In the genomic region with DNA sequence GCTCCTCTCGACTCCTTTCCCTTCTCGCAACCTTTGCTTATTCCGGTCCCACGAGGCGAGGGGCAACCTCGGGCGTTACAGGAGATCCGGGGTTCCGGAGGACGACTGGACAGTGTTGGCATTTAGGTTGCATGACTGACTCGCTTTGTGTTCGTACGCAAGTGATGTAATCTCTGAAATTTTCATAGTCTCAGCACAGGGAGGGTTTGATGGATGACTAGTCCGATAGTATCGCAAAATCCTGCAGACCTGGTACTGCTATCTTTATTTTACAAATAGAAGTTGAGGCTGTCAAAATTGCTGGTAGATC, we compare ENCODE assay signal across 8 cellular contexts. TPM values are rescaled to one million over a fixed set of nuclear protein-coding genes. Genes with fewer than 3 reads are reported as not detected.
DNase-seq lines count a peak whose midpoint lies in the region; ATAC-seq and TF ChIP-seq lines count a peak whose summit lies in the region.

No MANE protein-coding gene starts in this region.

- H3K79me1 ChIP-seq in trophoblast cell (ENCODE audit: low read length) = peaks cover 5% of the 10 kb centered on the region

- intact Hi-C loops in Panc1 (cut with micrococcal nuclease; ENCODE audit: unreplicated experiment) (no loop called here), esophagus muscularis mucosa (cut with DNase I) (no loop called here)

- TF ChIP-seq CTCF in Panc1 (IDR thresholded peaks at IDR 0.05) (no peak), esophagus muscularis mucosa (IDR thresholded peaks at IDR 0.05) (no peak)

- POLR2A ChIA-PET in Panc1 (lab: Charles Lee) = interaction anchor here (0.5 kb wide), 1 partner anchor 24 kb away, joined by 3 read pairs; no protein-coding TSS in a partner anchor

- no peaks in the 10 kb centered on the region for H3K27me3 ChIP-seq in Panc1 (ENCODE audit: control insufficient read depth, insufficient read depth, low read length)
- no peaks in the 10 kb centered on the region for H3K27me3 ChIP-seq in esophagus muscularis mucosa
- no peaks in the 10 kb centered on the region for H3K27me3 ChIP-seq in trophoblast cell (ENCODE audit: insufficient read depth, low read length)

- H3K4me3 ChIP-seq in Panc1 (ENCODE audit: low read depth in 2 of 2, low read length in 2 of 2) = peak overlapping the region; percentile 79 to 87
- peak overlapping the region; percentile 75 to 98 (median 96) for H3K4me3 ChIP-seq in esophagus muscularis mucosa
- H3K4me3 ChIP-seq in trophoblast cell (ENCODE audit: low read depth, low read length) = peak overlapping the region; percentile 98

- no peak overlapping the region for H2BK5ac ChIP-seq in trophoblast cell (ENCODE audit: low read depth, low read length, poor library complexity)

- H4K8ac ChIP-seq in trophoblast cell (ENCODE audit: low read depth, low read length) = peak overlapping the region; percentile 86

- H4K91ac ChIP-seq in trophoblast cell (ENCODE audit: low read depth, low read length) = peak overlapping the region; percentile 34

- peak overlapping the region; percentile 46 for H2AK5ac ChIP-seq in trophoblast cell (ENCODE audit: low read length)

- peak overlapping the region; percentile 76 for H3K4me2 ChIP-seq in trophoblast cell (ENCODE audit: low read length)

- no peak for TF ChIP-seq POLR2A in esophagus muscularis mucosa (IDR thresholded peaks at IDR 0.05; ENCODE audit: low read depth)

- peaks cover 16% of the 10 kb centered on the region for H3K79me2 ChIP-seq in trophoblast cell (ENCODE audit: control insufficient read depth, insufficient read depth, low read length, poor library complexity)

- 0% methylated on average over 15 of the region's 15 CpGs for WGBS in esophagus muscularis mucosa
- WGBS in trophoblast cell (ENCODE audit: extremely low coverage, insufficient coverage, insufficient read length) = no CpG with 5 or more reads among the region's 15 CpGs

- no peaks in the 10 kb centered on the region for H3K9me3 ChIP-seq in ES-I3 (ENCODE audit: control insufficient read depth, insufficient read depth, low read length)
- no peaks in the 10 kb centered on the region for H3K9me3 ChIP-seq in Panc1 (ENCODE audit: control insufficient read depth, insufficient read depth, low read depth, low read length)
- no peaks in the 10 kb centered on the region for H3K9me3 ChIP-seq in esophagus muscularis mucosa
- H3K9me3 ChIP-seq in trophoblast cell (ENCODE audit: insufficient read depth, low read depth, low read length) = no peaks in the 10 kb centered on the region

- ATAC-seq in Panc1 (no peak), HG03469 (IDR thresholded peaks at IDR 0.05; ENCODE audit: unreplicated experiment) (no peak)

- no peak overlapping the region for H2BK12ac ChIP-seq in trophoblast cell (ENCODE audit: low read length)

- H4K12ac ChIP-seq in trophoblast cell (ENCODE audit: low read depth, low read length) = peak overlapping the region; percentile 49

- H3K4ac ChIP-seq in trophoblast cell (ENCODE audit: low read depth, low read length) = peak overlapping the region; percentile 13

- TSS peak; percentile 80 for BruUV-seq in Panc1 (replicated peaks; lab: Mats Ljungman, UMichigan)

- in situ Hi-C loops in Panc1 (cut with HindIII; ENCODE audit: low pct_unique_long_range_greater_than_20kb, low sequenced_read_pairs) = no loop called here

- CTCF ChIA-PET in Panc1 (lab: Charles Lee) = interaction anchor here (1.7 kb wide), 1 partner anchor 67 kb away, joined by 6 read pairs; no protein-coding TSS in a partner anchor

- peak overlapping the region; percentile 67 for H3K18ac ChIP-seq in trophoblast cell (ENCODE audit: low read length)

- DNase-seq in Panc1 (ENCODE audit: low read depth, low spot score) = no peak
- DNase-seq in esophagus muscularis mucosa (ENCODE audit: extremely low spot score) = no peak
- peak in 1 of 2 donors; percentile 23 for DNase-seq in trophoblast cell
- DNase-seq in Kasumi-1 (lab: John Stamatoyannopoulos, UW) = no peak
- DNase-seq in stimulated activated CD4-positive, alpha-beta T cell treated with anti-CD3 and anti-CD28 coated beads, Interleukin-4, amount 100 ng/mL, for 4 hours = no peak
- DNase-seq in AG08395 (ENCODE audit: low spot score) = no peak

- H2BK120ac ChIP-seq in trophoblast cell (ENCODE audit: insufficient read depth, low read length, poor library complexity) = no peak overlapping the region

- H3K23ac ChIP-seq in trophoblast cell (ENCODE audit: low read length) = no peak overlapping the region

- H3K27ac ChIP-seq in Panc1 (ENCODE audit: low read length) (peak overlapping the region; percentile 80), esophagus muscularis mucosa (replicated peaks in 1 of 4) (peak overlapping the region; percentile 71 to 94 (median 78)), trophoblast cell (ENCODE audit: low read depth, low read length) (no peak overlapping the region)

- H3K4me1 ChIP-seq in ES-I3 (ENCODE audit: insufficient read depth, low read length) (peaks cover 4% of the 10 kb centered on the region; the same call in 1 of the 2 replicates), Panc1 (ENCODE audit: control insufficient read depth, insufficient read depth, low read length) (0 out of 2 replicates have a peak, but pooled peaks cover 2% of the 10 kb centered on the region), esophagus muscularis mucosa (peaks cover 29 to 59% (median 41%) of the 10 kb centered on the region in 4 donors), trophoblast cell (ENCODE audit: control insufficient read depth in 1 of 2, insufficient read depth in 2 of 2, low read length in 2 of 2) (peaks cover 6 to 9% of the 10 kb centered on the region in 2 experiments)

- peak overlapping the region; percentile 46 for H2AFZ ChIP-seq in trophoblast cell (ENCODE audit: insufficient read depth, low read length, poor library complexity)

- H3K36me3 ChIP-seq in ES-I3 (ENCODE audit: insufficient read depth, low read length) (peaks cover 10% of the 10 kb centered on the region), Panc1 (ENCODE audit: control insufficient read depth, insufficient read depth, low read length) (no peaks in the 10 kb centered on the region; the same call in 1 of the 2 replicates), esophagus muscularis mucosa (peaks cover 30 to 52% (median 42%) of the 10 kb centered on the region in 4 donors), trophoblast cell (ENCODE audit: control insufficient read depth in 1 of 2, insufficient read depth in 2 of 2, low read length in 2 of 2) (peaks cover 42 to 46% of the 10 kb centered on the region in 2 experiments)

- TF ChIP-seq EP300 in esophagus muscularis mucosa (IDR thresholded peaks at IDR 0.05) = no peak

- H3K14ac ChIP-seq in trophoblast cell (ENCODE audit: low read length) = peak overlapping the region; percentile 46

- H3K9ac ChIP-seq in ES-I3 (ENCODE audit: low read depth, low read length) (peak overlapping the region; percentile 85), trophoblast cell (ENCODE audit: low read length) (peak overlapping the region; percentile 96)

RNA-seq across cellular contexts. Expression of a gene that starts 0.3 kb away (rescaled TPM):
- total RNA-seq in Panc1 (2021; ENCODE audit: unreplicated experiment) (41.5 TPM), esophagus muscularis mucosa (10 to 100 TPM; 38.4 to 42.6 (median 41.7) TPM)
- polyA plus RNA-seq in Panc1 (2012; ENCODE audit: insufficient read length) = 52.2 TPM
- 21.8 TPM in 2 replicates for polyA plus RNA-seq in trophoblast cell (2013)

RNA-seq across cellular contexts. Expression of a gene that starts 0.7 kb away (rescaled TPM):
- total RNA-seq in Panc1 (2021; ENCODE audit: unreplicated experiment) (177 TPM), esophagus muscularis mucosa (100 to 1,000 TPM; 173 to 231 (median 210) TPM)
- 210 TPM for polyA plus RNA-seq in Panc1 (2012; ENCODE audit: insufficient read length)
- polyA plus RNA-seq in trophoblast cell (2013) = 314 and 349 TPM in 2 replicates

RNA-seq across cellular contexts. Expression of a gene that starts 21.2 kb away (rescaled TPM):
- total RNA-seq in Panc1 (2021; ENCODE audit: unreplicated experiment) (58.9 TPM), esophagus muscularis mucosa (10 to 100 TPM; 26.7 to 47.8 (median 39.1) TPM)
- 61.8 TPM for polyA plus RNA-seq in Panc1 (2012; ENCODE audit: insufficient read length)
- 29.5 and 31.8 TPM in 2 replicates for polyA plus RNA-seq in trophoblast cell (2013)

RNA-seq across cellular contexts. Expression of a gene that starts 23.9 kb away (rescaled TPM):
- total RNA-seq in Panc1 (2021; ENCODE audit: unreplicated experiment) = 4.5 TPM
- polyA plus RNA-seq in Panc1 (2012; ENCODE audit: insufficient read length) = 8.8 TPM
- total RNA-seq in esophagus muscularis mucosa = 1 to 10 TPM in 3 of 4 donors, under 1 TPM in 1; 0.42 to 3.2 (median 1.1) TPM
- polyA plus RNA-seq in trophoblast cell (2013) = 3.3 and 3.9 TPM in 2 replicates
